Comparison of ENCODE assay signal across 10 cellular contexts in genomic region chr6:11025911-11026635, GRCh38. TPM values are rescaled to one million over a fixed set of nuclear protein-coding genes. Genes with fewer than 3 reads are reported as not detected.
DNase-seq lines count a peak whose midpoint lies in the region; ATAC-seq and TF ChIP-seq lines count a peak whose summit lies in the region.
"Had no signal": no experiment of that assay in that cellular context is flagged by ENCODE, and none has a peak within 500 bp of the region (broad histone marks: within the 10 kb centered on the region; RNA-seq: fewer than 3 reads in every experiment).

No MANE protein-coding gene starts in this region.

- no peaks in the 10 kb centered on the region for H3K27me3 ChIP-seq in WERI-Rb-1 (ENCODE audit: insufficient read depth, low read depth, severe bottlenecking)
- H3K27me3 ChIP-seq: SJCRH30 had no signal

- peaks cover 12% of the 10 kb centered on the region for H3K36me3 ChIP-seq in WERI-Rb-1
- H3K36me3 ChIP-seq: SJCRH30 had no signal

- no peak overlapping the region for H3K27ac Mint-ChIP-seq in stimulated activated effector memory CD8-positive, alpha-beta T cell treated with anti-CD3 and anti-CD28 coated beads, Interleukin-12 subunit alpha, Interleukin-12 subunit beta, amount 100 ng/mL, for 72 hours
- H3K27ac Mint-ChIP-seq: activated naive CD4-positive, alpha-beta T cell treated with anti-CD3 and anti-CD28 coated beads, Interleukin-2, amount 10 ng/mL, durations not matched to agents 7 days and 5 days had no signal

- no peaks in the 10 kb centered on the region for H3K4me1 Mint-ChIP-seq in stimulated activated effector memory CD8-positive, alpha-beta T cell treated with anti-CD3 and anti-CD28 coated beads, Interleukin-12 subunit alpha, Interleukin-12 subunit beta, amount 100 ng/mL, for 72 hours
- H3K4me1 Mint-ChIP-seq: activated naive CD4-positive, alpha-beta T cell treated with anti-CD3 and anti-CD28 coated beads, Interleukin-2, amount 10 ng/mL, durations not matched to agents 7 days and 5 days had no signal

- no peak overlapping the region for H3K4me3 Mint-ChIP-seq in stimulated activated effector memory CD8-positive, alpha-beta T cell treated with anti-CD3 and anti-CD28 coated beads, Interleukin-12 subunit alpha, Interleukin-12 subunit beta, amount 100 ng/mL, for 72 hours
- H3K4me3 Mint-ChIP-seq: activated naive CD4-positive, alpha-beta T cell treated with anti-CD3 and anti-CD28 coated beads, Interleukin-2, amount 10 ng/mL, durations not matched to agents 7 days and 5 days had no signal

- DNase-seq in ELF-1 (ENCODE audit: low read depth, low spot score) = peak; percentile 26
- DNase-seq in WERI-Rb-1 = peak; percentile 78
- DNase-seq in stimulated activated effector memory CD8-positive, alpha-beta T cell treated with anti-CD3 and anti-CD28 coated beads, Interleukin-12 subunit alpha, Interleukin-12 subunit beta, amount 100 ng/mL, for 72 hours (ENCODE audit: low spot score in 2 of 2) = no peak
- no peak for DNase-seq in hypothalamus (lab: John Stamatoyannopoulos, UW)
- no peak for DNase-seq in omental fat pad (ENCODE audit: low spot score)
- DNase-seq: activated naive CD4-positive, alpha-beta T cell treated with anti-CD3 and anti-CD28 coated beads, Interleukin-2, amount 10 ng/mL, durations not matched to agents 7 days and 5 days; SJCRH30 had no signal

- peak overlapping the region; percentile 62 for H3K27ac ChIP-seq in WERI-Rb-1
- H3K27ac ChIP-seq: SJCRH30 had no signal

- TF ChIP-seq CTCF in WERI-Rb-1 (IDR thresholded peaks at IDR 0.05; ENCODE audit: low read depth, low read length) (no peak), omental fat pad (IDR thresholded peaks at IDR 0.05) (no peak)

- H3K4me3 ChIP-seq in WERI-Rb-1 (ENCODE audit: low read depth, low read length) = peak overlapping the region; percentile 31
- H3K4me3 ChIP-seq: SJCRH30 had no signal

- peak; percentile 70 for ATAC-seq in GM19468 (IDR thresholded peaks at IDR 0.05; ENCODE audit: extremely low read depth, unreplicated experiment)
- peak; percentile 94 for ATAC-seq in HG03135 (IDR thresholded peaks at IDR 0.05; ENCODE audit: unreplicated experiment)
- no peak for ATAC-seq in stimulated activated effector memory CD8-positive, alpha-beta T cell treated with anti-CD3 and anti-CD28 coated beads, Interleukin-12 subunit alpha, Interleukin-12 subunit beta, amount 100 ng/mL, for 72 hours
- ATAC-seq in omental fat pad (ENCODE audit: low FRiP score) = no peak
- no peak for ATAC-seq in esophagus mucosa

- H3K36me3 Mint-ChIP-seq in stimulated activated effector memory CD8-positive, alpha-beta T cell treated with anti-CD3 and anti-CD28 coated beads, Interleukin-12 subunit alpha, Interleukin-12 subunit beta, amount 100 ng/mL, for 72 hours = no peaks in the 10 kb centered on the region
- H3K36me3 Mint-ChIP-seq: activated naive CD4-positive, alpha-beta T cell treated with anti-CD3 and anti-CD28 coated beads, Interleukin-2, amount 10 ng/mL, durations not matched to agents 7 days and 5 days had no signal

- H3K9me3 ChIP-seq in WERI-Rb-1 (ENCODE audit: severe bottlenecking) = no peaks in the 10 kb centered on the region
- H3K9me3 ChIP-seq: SJCRH30 had no signal

- H3K9me3 Mint-ChIP-seq in stimulated activated effector memory CD8-positive, alpha-beta T cell treated with anti-CD3 and anti-CD28 coated beads, Interleukin-12 subunit alpha, Interleukin-12 subunit beta, amount 100 ng/mL, for 72 hours = no peaks in the 10 kb centered on the region
- H3K9me3 Mint-ChIP-seq: activated naive CD4-positive, alpha-beta T cell treated with anti-CD3 and anti-CD28 coated beads, Interleukin-2, amount 10 ng/mL, durations not matched to agents 7 days and 5 days had no signal

RNA-seq across cellular contexts. Expression of gene ELOVL2, which starts 18.0 kb away (rescaled TPM):
- total RNA-seq in omental fat pad (1 to 10 TPM in 1 of 4 donors, under 1 TPM in 3; 0.13 to 1.3 (median 0.63) TPM), esophagus mucosa (0.04 TPM)

Comparison
In these comparisons a context has a peak if more than half of its experiments do, and no peak if none do; other contexts are left out.
1. DNase-seq: peak in ELF-1 (single experiment) and WERI-Rb-1 (single experiment); none in stimulated activated effector memory CD8-positive, alpha-beta T cell treated with anti-CD3 and anti-CD28 coated beads, Interleukin-12 subunit alpha, Interleukin-12 subunit beta, amount 100 ng/mL, for 72 hours (0 of 2), hypothalamus (0 of 51) and omental fat pad (single experiment).
2. ATAC-seq: peak in GM19468 (single experiment) and HG03135 (single experiment); none in stimulated activated effector memory CD8-positive, alpha-beta T cell treated with anti-CD3 and anti-CD28 coated beads, Interleukin-12 subunit alpha, Interleukin-12 subunit beta, amount 100 ng/mL, for 72 hours (single experiment), omental fat pad (single experiment) and esophagus mucosa (single experiment).